In genomic region chr4:3234171-3235029, GRCh38 we compare ENCODE assay signal across 24 cellular contexts. TPM values are rescaled to one million over a fixed set of nuclear protein-coding genes. Genes with fewer than 3 reads are reported as not detected.
DNase-seq lines count a peak whose midpoint lies in the region; ATAC-seq and TF ChIP-seq lines count a peak whose summit lies in the region.
"Had no signal": no experiment of that assay in that cellular context is flagged by ENCODE, and none has a peak within 500 bp of the region (broad histone marks: within the 10 kb centered on the region; RNA-seq: fewer than 3 reads in every experiment).

No MANE protein-coding gene starts in this region.

- H3K27ac ChIP-seq in mammary epithelial cell (ENCODE audit: insufficient read depth, low read depth, low read length) (no peak overlapping the region), HCT116 (ENCODE audit: low read depth, low read length) (no peak overlapping the region), brain microvascular endothelial cell (no peak overlapping the region)
- H3K27ac ChIP-seq: cardiac muscle cell, neural progenitor cell, SK-N-MC, tibial nerve had no signal

- WGBS in mammary epithelial cell (ENCODE audit: low coverage, missing lambda C conversion rate), result 95% methylated on average over 14 of the region's 23 CpGs

- no peaks in the 10 kb centered on the region for H3K9me3 ChIP-seq in mammary epithelial cell (replicated peaks; ENCODE audit: insufficient read depth, low read length)
- H3K9me3 ChIP-seq in HCT116 (ENCODE audit: control insufficient read depth in 1 of 2, insufficient read depth in 1 of 2, low read depth in 1 of 2, low read length in 2 of 2), result no peaks in the 10 kb centered on the region
- H3K9me3 ChIP-seq: tibial nerve had no signal

- H3K4me3 ChIP-seq in mammary epithelial cell (replicated peaks in 1 of 3; ENCODE audit: insufficient read depth in 1 of 3, low read depth in 2 of 3, low read length in 3 of 3) (no peak overlapping the region), HCT116 (replicated peaks in 1 of 2; ENCODE audit: low read depth in 1 of 2, low read length in 2 of 2) (no peak overlapping the region), brain microvascular endothelial cell (ENCODE audit: low read depth, low read length) (no peak overlapping the region)
- H3K4me3 ChIP-seq: cardiac muscle cell, lung, neural progenitor cell, SK-N-MC, tibial nerve had no signal

- peaks cover 50% of the 10 kb centered on the region for H3K36me3 Mint-ChIP-seq in MCF 10A (ENCODE audit: insufficient read depth, unreplicated experiment)
- peaks cover 14% of the 10 kb centered on the region for H3K36me3 Mint-ChIP-seq in progenitor cell of endocrine pancreas (ENCODE audit: insufficient read depth)

- no peaks in the 10 kb centered on the region for H4K20me1 ChIP-seq in mammary epithelial cell (ENCODE audit: insufficient read depth, low read length)
- H4K20me1 ChIP-seq in HCT116 (ENCODE audit: insufficient read depth), result no peaks in the 10 kb centered on the region

- ATAC-seq in HCT116 (no peak), GM21825 (IDR thresholded peaks at IDR 0.05; ENCODE audit: unreplicated experiment) (no peak)
- ATAC-seq: sciatic nerve had no signal

- H3K9ac ChIP-seq in mammary epithelial cell (ENCODE audit: insufficient read depth, low read length), result no peak overlapping the region
- no peak overlapping the region for H3K9ac ChIP-seq in HCT116 (ENCODE audit: low read length)
- H3K9ac ChIP-seq: neural progenitor cell had no signal

- H3K9me2 ChIP-seq in HCT116 (ENCODE audit: insufficient read depth), result no peaks in the 10 kb centered on the region

- no peak for TF ChIP-seq CTCF in MCF 10A (IDR thresholded peaks at IDR 0.05; ENCODE audit: unreplicated experiment)
- TF ChIP-seq CTCF in mammary epithelial cell (conservative IDR thresholded peaks at IDR 0.05 in 1 of 2, IDR thresholded peaks at IDR 0.05 in 1 of 2; ENCODE audit: extremely low read depth in 1 of 2, insufficient read depth in 1 of 2, low read depth in 1 of 2, low read length in 2 of 2), result no peak
- no peak for TF ChIP-seq CTCF in HCT116 (IDR thresholded peaks at IDR 0.05 in 2 of 3, conservative IDR thresholded peaks at IDR 0.05 in 1 of 3; ENCODE audit: borderline replicate concordance in 1 of 3, insufficient read depth in 1 of 3, low read depth in 2 of 3, low read length in 2 of 3)
- TF ChIP-seq CTCF in progenitor cell of endocrine pancreas (IDR thresholded peaks at IDR 0.05; ENCODE audit: unreplicated experiment), result no peak
- no peak for TF ChIP-seq CTCF in brain microvascular endothelial cell (IDR thresholded peaks at IDR 0.05; ENCODE audit: low read depth, low read length, missing control alignments)

- POLR2A ChIA-PET in MCF 10A (lab: Yijun Ruan, JAX) (interaction anchor here (0.6 kb wide), 1 partner anchor 480 kb away, joined by 6 read pairs; no protein-coding TSS in a partner anchor), HCT116 (lab: Charles Lee) (no interaction called here)

- H3K4me3 Mint-ChIP-seq in MCF 10A (ENCODE audit: unreplicated experiment) (no peak overlapping the region), progenitor cell of endocrine pancreas (ENCODE audit: low read depth) (no peak overlapping the region)
- H3K4me3 Mint-ChIP-seq: dendritic cell treated with granulocyte-macrophage colony-stimulating factor and Interleukin-4, amounts not matched to agents 40 ng/mL and 50 ng/mL, for 4 days; neural progenitor cell had no signal

- TF ChIP-seq POLR2A in HCT116 (IDR thresholded peaks at IDR 0.05; ENCODE audit: borderline replicate concordance, extremely low read depth, insufficient read depth, insufficient read length), result no peak

- no peaks in the 10 kb centered on the region for H3K9me3 Mint-ChIP-seq in MCF 10A (ENCODE audit: unreplicated experiment)
- no peaks in the 10 kb centered on the region for H3K9me3 Mint-ChIP-seq in progenitor cell of endocrine pancreas (ENCODE audit: low read depth)
- H3K9me3 Mint-ChIP-seq: dendritic cell treated with granulocyte-macrophage colony-stimulating factor and Interleukin-4, amounts not matched to agents 40 ng/mL and 50 ng/mL, for 4 days; neural progenitor cell had no signal

- DNase-seq in MCF 10A (ENCODE audit: unreplicated experiment) (no peak), mammary epithelial cell (no peak), HCT116 (ENCODE audit: low read depth, low spot score) (no peak), cerebellum (ENCODE audit: low spot score) (peak; percentile 72), progenitor cell of endocrine pancreas (ENCODE audit: low spot score, unreplicated experiment) (no peak), brain microvascular endothelial cell (no peak), NCI-H1930 (lab: John Stamatoyannopoulos, UW) (no peak)
- DNase-seq: ACHN; activated CD4-positive, alpha-beta T cell treated with anti-CD3 and anti-CD28 coated beads, Interleukin-2, amount 50 U/mL, for 48 hours; activated gamma-delta T cell; amniotic stem cell; NCI-H1092; NCI-H2029; NCI-H2227 treated with DMSO at 0.1 percent for 48 hours; NCI-H748 treated with DMSO at 0.1 percent for 48 hours; RPMI8226 had no signal

- H3K79me2 ChIP-seq in mammary epithelial cell (ENCODE audit: insufficient read depth, low read length), result no peaks in the 10 kb centered on the region
- no peaks in the 10 kb centered on the region for H3K79me2 ChIP-seq in HCT116 (ENCODE audit: insufficient read depth, low read length)

- H3K27ac Mint-ChIP-seq in MCF 10A (ENCODE audit: low read depth, unreplicated experiment) (peak overlapping the region; percentile 3), progenitor cell of endocrine pancreas (peak overlapping the region; percentile 34)
- H3K27ac Mint-ChIP-seq: dendritic cell treated with granulocyte-macrophage colony-stimulating factor and Interleukin-4, amounts not matched to agents 40 ng/mL and 50 ng/mL, for 4 days had no signal

- H2AFZ ChIP-seq in mammary epithelial cell (ENCODE audit: low read depth, low read length), result no peak overlapping the region
- H2AFZ ChIP-seq in HCT116 (ENCODE audit: low read depth, low read length, poor library complexity, severe bottlenecking), result no peak overlapping the region
- H2AFZ ChIP-seq: neural progenitor cell had no signal

- BruUV-seq in MCF 10A (replicated peaks; lab: Mats Ljungman, UMichigan) (no TSS peak), mammary epithelial cell (replicated peaks; lab: Mats Ljungman, UMichigan) (no TSS peak), HCT116 (replicated peaks; lab: Mats Ljungman, UMichigan) (no TSS peak)

- H3K27me3 Mint-ChIP-seq in MCF 10A (ENCODE audit: insufficient read depth, unreplicated experiment) (no peaks in the 10 kb centered on the region), progenitor cell of endocrine pancreas (no peaks in the 10 kb centered on the region)
- H3K27me3 Mint-ChIP-seq: dendritic cell treated with granulocyte-macrophage colony-stimulating factor and Interleukin-4, amounts not matched to agents 40 ng/mL and 50 ng/mL, for 4 days had no signal

- in situ Hi-C loops in mammary epithelial cell (cut with MboI; ENCODE audit: low sequenced_read_pairs in 2 of 2) (no loop called here), brain microvascular endothelial cell (cut with HindIII; ENCODE audit: low pct_ligation_motif_present, low sequenced_read_pairs) (no loop called here)

- dilution Hi-C loops in mammary epithelial cell (cut with HindIII; ENCODE audit: low sequenced_read_pairs), result no loop called here

- intact Hi-C loops in MCF 10A (cut with micrococcal nuclease), result no loop called here
- intact Hi-C loops in mammary epithelial cell (cut with micrococcal nuclease), result no loop called here
- intact Hi-C loops in HCT116 (cut with micrococcal nuclease), result no loop called here

- H3K27me3 ChIP-seq in mammary epithelial cell (ENCODE audit: insufficient read depth, low read length), result no peaks in the 10 kb centered on the region
- H3K27me3 ChIP-seq in HCT116 (ENCODE audit: insufficient read depth, low read length), result no peaks in the 10 kb centered on the region
- H3K27me3 ChIP-seq in brain microvascular endothelial cell (replicated peaks), result no peaks in the 10 kb centered on the region
- H3K27me3 ChIP-seq: cardiac muscle cell, neural progenitor cell, tibial nerve had no signal

- CTCF ChIA-PET in MCF 10A (lab: Yijun Ruan, JAX), result no interaction called here
- CTCF ChIA-PET in mammary epithelial cell (lab: Charles Lee; ENCODE audit: low non-redundant PET), result no interaction called here
- CTCF ChIA-PET in HCT116 (lab: Charles Lee), result no interaction called here

- peaks cover 3% of the 10 kb centered on the region for H3K36me3 ChIP-seq in mammary epithelial cell (ENCODE audit: insufficient read depth, low read length)
- peaks cover 10 to 12% of the 10 kb centered on the region in 2 experiments; a peak in 3 of 4 replicates for H3K36me3 ChIP-seq in HCT116 (ENCODE audit: control insufficient read depth in 1 of 2, insufficient read depth in 2 of 2, low read length in 2 of 2)
- H3K36me3 ChIP-seq in brain microvascular endothelial cell (replicated peaks), result peaks cover 47% of the 10 kb centered on the region
- H3K36me3 ChIP-seq: neural progenitor cell had no signal

- H3K4me1 Mint-ChIP-seq in MCF 10A (ENCODE audit: insufficient read depth, unreplicated experiment) (peaks cover 5% of the 10 kb centered on the region), progenitor cell of endocrine pancreas (ENCODE audit: low read depth) (peaks cover 1% of the 10 kb centered on the region)

- TF ChIP-seq RAD21 in HCT116 (IDR thresholded peaks at IDR 0.05; ENCODE audit: low read depth), result no peak

- RAD21 ChIA-PET in HCT116 (lab: Charles Lee; ENCODE audit: low non-redundant PET in 1 of 2, low total read pairs in 2 of 2, uncharacterized antibody in 2 of 2, unreplicated experiment in 2 of 2), result no interaction called here

- H3K4me1 ChIP-seq in mammary epithelial cell (ENCODE audit: insufficient read depth, low read length) (no peaks in the 10 kb centered on the region), HCT116 (ENCODE audit: control insufficient read depth in 1 of 2, insufficient read depth in 2 of 2, low read length in 2 of 2) (no peaks in the 10 kb centered on the region)
- H3K4me1 ChIP-seq: tibial nerve had no signal

- no peak overlapping the region for H3K4me2 ChIP-seq in mammary epithelial cell (ENCODE audit: insufficient read depth, low read depth, low read length)
- no peak overlapping the region for H3K4me2 ChIP-seq in HCT116 (ENCODE audit: low read length)
- H3K4me2 ChIP-seq: neural progenitor cell had no signal

TF ChIP-seq in HCT116, 20 proteins besides CTCF, POLR2A, EP300 and RAD21 (continues in another document):
- no peak for TF ChIP-seq CEBPB (IDR thresholded peaks at IDR 0.05; ENCODE audit: low read depth)

RNA-seq across cellular contexts. Expression of gene MSANTD1, which starts 14.6 kb away (rescaled TPM):
- total RNA-seq in MCF 10A (2022), result 0.37 and 0.66 TPM in 2 replicates
- 1 to 10 TPM in 1 of 2 donors, under 1 TPM in 1; 0.68 to 1.0 TPM for total RNA-seq in mammary epithelial cell
- polyA plus RNA-seq in mammary epithelial cell, result 0.05 TPM
- not detected for polyA minus RNA-seq in mammary epithelial cell
- 0.71 TPM for total RNA-seq in HCT116 (2021; ENCODE audit: unreplicated experiment)
- polyA plus RNA-seq in HCT116 (2012), result 0.29 and 0.39 TPM in 2 replicates
- total RNA-seq in cerebellum, result 3.8 TPM
- total RNA-seq in progenitor cell of endocrine pancreas, result 2.1 and 2.4 TPM in 2 replicates

RNA-seq across cellular contexts. Expression of gene RGS12, which starts 58.4 kb away (rescaled TPM):
- total RNA-seq in MCF 10A (2022) (28.3 and 36.0 TPM in 2 replicates), mammary epithelial cell (10 to 100 TPM; 72.5 to 91.4 TPM), HCT116 (2021; ENCODE audit: unreplicated experiment) (22.2 TPM), cerebellum (87.5 TPM), progenitor cell of endocrine pancreas (102 and 106 TPM in 2 replicates)
- 30.9 TPM for polyA plus RNA-seq in mammary epithelial cell
- 41.6 TPM for polyA minus RNA-seq in mammary epithelial cell
- 17.5 and 28.1 TPM in 2 replicates for polyA plus RNA-seq in HCT116 (2012)
